Comparison of ENCODE assay signal across 9 cellular contexts in genomic region chr16:67249178-67249759, GRCh38. TPM values are rescaled to one million over a fixed set of nuclear protein-coding genes. Genes with fewer than 3 reads are reported as not detected.
A peak's percentile ranks its signal among the peaks of the same experiment; 100 is the strongest.
DNase-seq lines count a peak whose midpoint lies in the region; TF ChIP-seq lines count a peak whose summit lies in the region.
"Had no signal": no experiment of that assay in that cellular context is flagged by ENCODE, and none has a peak within 500 bp of the region (broad histone marks: within the 10 kb centered on the region; RNA-seq: fewer than 3 reads in every experiment).

No MANE protein-coding gene starts in this region.

- 18 to 22% methylated on average over 18 of the region's 18 CpGs for WGBS in sigmoid colon, 2 donors

- H3K9me3 ChIP-seq in SJCRH30 (replicated peaks) (no peaks in the 10 kb centered on the region), fibroblast of lung (ENCODE audit: control insufficient read depth, insufficient read depth, low read depth, low read length) (no peaks in the 10 kb centered on the region), sigmoid colon (no peaks in the 10 kb centered on the region)

- intact Hi-C loops in sigmoid colon (cut with DNase I), result loop anchor here (5.0 kb wide), 1 partner anchor 148 kb away; no protein-coding TSS in a partner anchor

- H3K27me3 ChIP-seq in GM06990 (replicated peaks; ENCODE audit: control insufficient read depth, insufficient read depth, low read length) (no peaks in the 10 kb centered on the region), SJCRH30 (no peaks in the 10 kb centered on the region), fibroblast of lung (ENCODE audit: control insufficient read depth, insufficient read depth, low read length) (no peaks in the 10 kb centered on the region), sigmoid colon (peaks cover 12 to 57% (median 32%) of the 10 kb centered on the region in 3 donors)

- DNase-seq in GM06990 (ENCODE audit: extremely low read depth, insufficient read length) (no peak), SJCRH30 (peak in 1 of 2 experiments; percentile 44), fibroblast of lung (ENCODE audit: low read depth in 2 of 2) (no peak), sigmoid colon (peak; percentile 66), NCI-H2029 (lab: John Stamatoyannopoulos, UW) (no peak), NCI-H2196 (lab: John Stamatoyannopoulos, UW; ENCODE audit: unreplicated experiment) (no peak), hippocampal formation (lab: John Stamatoyannopoulos, UW) (no peak), NCI-H524 (lab: John Stamatoyannopoulos, UW) (no peak)
- DNase-seq: occipital lobe had no signal

- H2AFZ ChIP-seq in fibroblast of lung (ENCODE audit: low read length), result peak overlapping the region; percentile 10

- TF ChIP-seq POLR2A in sigmoid colon (IDR thresholded peaks at IDR 0.05), result no peak

- peaks cover 24% of the 10 kb centered on the region for H3K4me1 ChIP-seq in SJCRH30
- H3K4me1 ChIP-seq in fibroblast of lung (ENCODE audit: control insufficient read depth, extremely low read depth, insufficient read depth, low read length), result peaks cover 27% of the 10 kb centered on the region
- peaks cover 0 to 46% (median 38%) of the 10 kb centered on the region in 4 donors for H3K4me1 ChIP-seq in sigmoid colon

- H3K4me2 ChIP-seq in fibroblast of lung (ENCODE audit: extremely low read depth, insufficient read depth, low read length), result peak overlapping the region; percentile 91

- TF ChIP-seq EP300 in sigmoid colon (IDR thresholded peaks at IDR 0.05), result no peak

- H4K20me1 ChIP-seq in fibroblast of lung (ENCODE audit: control insufficient read depth, extremely low read depth, insufficient read depth, low read length), result no peaks in the 10 kb centered on the region

- H3K27ac ChIP-seq in SJCRH30, result no peak overlapping the region
- H3K27ac ChIP-seq in fibroblast of lung (ENCODE audit: insufficient read depth, low read length), result no peak overlapping the region
- no peak overlapping the region for H3K27ac ChIP-seq in sigmoid colon

- H3K9ac ChIP-seq in fibroblast of lung (ENCODE audit: insufficient read depth, low read length), result peak overlapping the region; percentile 62

- H3K4me3 ChIP-seq in GM06990 (replicated peaks; ENCODE audit: low read depth, low read length) (peak overlapping the region; percentile 51), SJCRH30 (peak overlapping the region; percentile 72), fibroblast of lung (replicated peaks in 1 of 4; ENCODE audit: control extremely low read depth in 1 of 4, insufficient read depth in 1 of 4, low read depth in 3 of 4, low read length in 4 of 4) (peak overlapping the region; percentile 46 to 66 (median 52)), sigmoid colon (peak overlapping the region in 3 of 4 donors; percentile 38 to 87 (median 62))

- TF ChIP-seq CTCF in GM06990 (IDR thresholded peaks at IDR 0.05; ENCODE audit: insufficient read depth, low read length, poor library complexity, severe bottlenecking) (no peak), fibroblast of lung (conservative IDR thresholded peaks at IDR 0.05 in 1 of 2, IDR thresholded peaks at IDR 0.05 in 1 of 2; ENCODE audit: low read depth in 1 of 2, low read length in 2 of 2) (no peak), sigmoid colon (IDR thresholded peaks at IDR 0.05) (no peak)

- no peaks in the 10 kb centered on the region; the same call in 1 of the 2 replicates for H3K36me3 ChIP-seq in GM06990 (ENCODE audit: control insufficient read depth, insufficient read depth, low read length)
- no peaks in the 10 kb centered on the region for H3K36me3 ChIP-seq in SJCRH30
- H3K36me3 ChIP-seq in fibroblast of lung (ENCODE audit: control insufficient read depth, insufficient read depth, low read length), result peaks cover 3% of the 10 kb centered on the region
- no peaks in the 10 kb centered on the region for H3K36me3 ChIP-seq in sigmoid colon

- H3K79me2 ChIP-seq in fibroblast of lung (ENCODE audit: control insufficient read depth, insufficient read depth, low read length), result peaks cover 8% of the 10 kb centered on the region

RNA-seq across cellular contexts. Expression of gene SLC9A5, which starts 0.5 kb away (rescaled TPM):
- total RNA-seq in SJCRH30 (2014; rRNA removed; shearing (Covaris generic)), result 1.4 and 1.7 TPM in 2 replicates
- 1.0 and 2.3 TPM in 2 replicates for total RNA-seq in fibroblast of lung
- polyA plus RNA-seq in fibroblast of lung, result 1.9 and 2.0 TPM in 2 replicates
- 1.9 and 2.0 TPM in 2 replicates for polyA plus RNA-seq in fibroblast of lung (2012)
- polyA minus RNA-seq in fibroblast of lung (ENCODE audit: low replicate concordance), result 0.16 and 3.9 TPM in 2 replicates
- total RNA-seq in sigmoid colon, result 1 to 10 TPM in 2 of 4 donors, under 1 TPM in 1, not detected in 1; 0.68 to 6.1 (median 1.1) TPM
- under 1 TPM in 2 of 3 donors, not detected in 1; 0.46 to 0.99 TPM for polyA plus RNA-seq in sigmoid colon

RNA-seq across cellular contexts. Expression of gene FHOD1, which starts 2.0 kb away (rescaled TPM):
- total RNA-seq in SJCRH30 (2014; rRNA removed; shearing (Covaris generic)), result 20.7 and 23.2 TPM in 2 replicates
- total RNA-seq in fibroblast of lung (7.1 and 13.9 TPM in 2 replicates), sigmoid colon (10 to 100 TPM in 2 of 4 donors, 1 to 10 TPM in 2; 6.7 to 17.1 (median 11.5) TPM)
- polyA plus RNA-seq in fibroblast of lung (25.8 and 32.7 TPM in 2 replicates), sigmoid colon (10 to 100 TPM in 1 of 3 donors, 1 to 10 TPM in 2; 4.8 to 25.2 (median 5.5) TPM)
- polyA plus RNA-seq in fibroblast of lung (2012), result 41.2 and 62.7 TPM in 2 replicates
- 52.9 and 83.9 TPM in 2 replicates for polyA minus RNA-seq in fibroblast of lung (ENCODE audit: low replicate concordance)

RNA-seq across cellular contexts. Expression of gene TMEM208, which starts 22.3 kb away (rescaled TPM):
- total RNA-seq in SJCRH30 (2014; rRNA removed; shearing (Covaris generic)), result 32.1 and 33.0 TPM in 2 replicates
- total RNA-seq in fibroblast of lung (25.7 and 26.3 TPM in 2 replicates), sigmoid colon (10 to 100 TPM; 15.3 to 31.4 (median 24.2) TPM)
- polyA plus RNA-seq in fibroblast of lung (43.2 and 53.5 TPM in 2 replicates), sigmoid colon (100 to 1,000 TPM in 1 of 3 donors, 10 to 100 TPM in 2; 33.0 to 109 (median 36.5) TPM)
- polyA plus RNA-seq in fibroblast of lung (2012), result 39.8 and 49.8 TPM in 2 replicates
- polyA minus RNA-seq in fibroblast of lung (ENCODE audit: low replicate concordance), result 60.4 and 70.6 TPM in 2 replicates

RNA-seq across cellular contexts. Expression of gene PLEKHG4, which starts 30.1 kb away (rescaled TPM):
- 0.33 TPM in 1 of 2 replicates, not detected in the other for total RNA-seq in SJCRH30 (2014; rRNA removed; shearing (Covaris generic))
- total RNA-seq in fibroblast of lung, result 23.6 and 37.7 TPM in 2 replicates
- polyA plus RNA-seq in fibroblast of lung, result 9.9 and 11.5 TPM in 2 replicates
- 13.2 and 15.2 TPM in 2 replicates for polyA plus RNA-seq in fibroblast of lung (2012)
- polyA minus RNA-seq in fibroblast of lung (ENCODE audit: low replicate concordance), result 71.0 and 99.7 TPM in 2 replicates
- 1 to 10 TPM; 1.4 to 6.2 (median 3.7) TPM for total RNA-seq in sigmoid colon
- 1 to 10 TPM; 3.0 to 7.9 (median 3.5) TPM for polyA plus RNA-seq in sigmoid colon

RNA-seq across cellular contexts. Expression of gene ELMO3, which starts 50.3 kb away (rescaled TPM):
- 0.84 and 1.8 TPM in 2 replicates for total RNA-seq in SJCRH30 (2014; rRNA removed; shearing (Covaris generic))
- total RNA-seq in fibroblast of lung (0.26 and 0.33 TPM in 2 replicates), sigmoid colon (1 to 10 TPM in 2 of 4 donors, under 1 TPM in 2; 0.14 to 1.7 (median 1.1) TPM)
- polyA plus RNA-seq in fibroblast of lung (0.36 and 0.42 TPM in 2 replicates), sigmoid colon (10 to 100 TPM; 31.8 to 41.8 (median 35.1) TPM)
- 0.37 and 0.52 TPM in 2 replicates for polyA plus RNA-seq in fibroblast of lung (2012)
- polyA minus RNA-seq in fibroblast of lung (ENCODE audit: low replicate concordance), result 0.16 and 0.26 TPM in 2 replicates
